16 cellular contexts compared by ENCODE assay signal in the genomic region with DNA sequence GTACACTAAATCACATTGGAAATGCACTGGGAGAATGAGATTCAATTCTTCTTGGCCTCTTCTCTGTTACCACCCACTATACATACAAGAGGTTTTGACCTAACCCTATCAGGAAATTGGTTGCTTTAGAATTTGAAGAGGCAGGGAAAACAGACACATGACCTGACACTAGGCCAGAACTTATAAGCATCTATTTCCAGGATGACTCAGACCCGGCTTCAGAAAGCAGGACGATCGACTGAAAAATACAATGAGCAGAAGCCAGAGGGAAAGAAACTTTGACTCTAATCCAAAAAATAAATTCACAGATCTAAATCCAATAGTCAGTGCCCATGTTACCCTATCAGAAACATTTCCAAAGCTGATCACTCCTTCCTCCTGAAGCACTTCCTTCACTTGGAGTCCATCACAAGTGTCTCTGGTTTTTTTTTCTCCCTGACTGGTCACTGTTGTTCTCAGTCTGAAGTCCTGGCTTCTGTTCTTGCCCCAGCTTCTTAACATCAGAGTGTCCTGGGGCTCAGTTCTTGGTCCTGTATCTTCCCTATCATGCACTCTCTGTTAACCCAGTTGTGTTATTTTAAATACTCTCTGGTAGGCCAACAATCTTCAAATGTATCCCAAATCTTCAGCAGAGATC.
A peak's percentile ranks its signal among the peaks of the same experiment; 100 is the strongest.
DNase-seq lines count a peak whose midpoint lies in the region; ATAC-seq and TF ChIP-seq lines count a peak whose summit lies in the region.
"Had no signal": no experiment of that assay in that cellular context is flagged by ENCODE, and none has a peak within 500 bp of the region (broad histone marks: within the 10 kb centered on the region; RNA-seq: fewer than 3 reads in every experiment).

No MANE protein-coding gene starts in this region.

- DNase-seq in Caco-2 (no peak), LHCN-M2 (ENCODE audit: low read depth) (peak; percentile 74), dermis microvascular lymphatic vessel endothelial cell (ENCODE audit: low read depth in 2 of 2) (peak; percentile 44 to 80), lung microvascular endothelial cell (ENCODE audit: low read depth in 2 of 2) (peak; percentile 69 to 71), omental fat pad (ENCODE audit: low spot score) (no peak)
- no peak for DNase-seq in effector CD8-positive, alpha-beta T cell (lab: John Stamatoyannopoulos, UW)
- no peak for DNase-seq in activated CD8-positive, alpha-beta memory T cell treated with anti-CD3 and anti-CD28 coated beads for 24 hours
- DNase-seq: adrenal gland; NK-92 treated with Interleukin-12 subunit alpha and Interleukin-12 subunit beta, amount 100 ng/mL, for 24 hours; nucleus accumbens; stimulated activated naive CD4-positive, alpha-beta T cell; T1000 had no signal

- H3K36me3 Mint-ChIP-seq in Caco-2 (ENCODE audit: insufficient read depth, unreplicated experiment): peaks cover 7% of the 10 kb centered on the region
- H3K36me3 Mint-ChIP-seq: mesothelial cell of epicardium had no signal

- no peaks in the 10 kb centered on the region for H3K27me3 ChIP-seq in Caco-2 (replicated peaks; ENCODE audit: control insufficient read depth, insufficient read depth, low read length)
- H3K27me3 ChIP-seq: adrenal gland had no signal

- POLR2A ChIA-PET in Caco-2 (lab: Charles Lee): no interaction called here

- peaks cover 10% of the 10 kb centered on the region for H3K9me3 ChIP-seq in Caco-2

- H3K9me3 Mint-ChIP-seq in Caco-2 (ENCODE audit: unreplicated experiment): peaks cover 32% of the 10 kb centered on the region
- H3K9me3 Mint-ChIP-seq: activated T-helper 1 cell treated with anti-CD3 and anti-CD28 coated beads, Interleukin-12 subunit alpha, Interleukin-12 subunit beta, Interleukin-2, Interleukin-4 antibody, amounts not matched to agents 30 ng/mL and 10 ng/mL and 1 ng/mL, durations not matched to agents 14 hours and 24 hours and 36 hours had no signal

- peaks cover 15% of the 10 kb centered on the region for H3K4me1 ChIP-seq in Caco-2
- H3K4me1 ChIP-seq: adrenal gland had no signal

- CTCF ChIA-PET in Caco-2 (lab: Charles Lee): no interaction called here

- intact Hi-C loops in Caco-2 (cut with micrococcal nuclease; ENCODE audit: unreplicated experiment): loop anchor here (10.0 kb wide), 1 partner anchor 274 kb away; no protein-coding TSS in a partner anchor

- peak overlapping the region; percentile 89 for H3K27ac Mint-ChIP-seq in Caco-2 (ENCODE audit: unreplicated experiment)
- H3K27ac Mint-ChIP-seq: activated T-helper 1 cell treated with anti-CD3 and anti-CD28 coated beads, Interleukin-12 subunit alpha, Interleukin-12 subunit beta, Interleukin-2, Interleukin-4 antibody, amounts not matched to agents 30 ng/mL and 10 ng/mL and 1 ng/mL, durations not matched to agents 14 hours and 24 hours and 36 hours; mesothelial cell of epicardium had no signal

- no peaks in the 10 kb centered on the region for H3K36me3 ChIP-seq in Caco-2 (ENCODE audit: control insufficient read depth, insufficient read depth, low read length)
- H3K36me3 ChIP-seq: adrenal gland had no signal

- no TSS peak for BruUV-seq in Caco-2 (replicated peaks; lab: Mats Ljungman, UMichigan)

- H3K4me3 ChIP-seq in Caco-2 (ENCODE audit: low read depth, low read length): no peak overlapping the region
- H3K4me3 ChIP-seq: adrenal gland, skin epidermis had no signal

- no peak overlapping the region for H3K4me3 Mint-ChIP-seq in Caco-2 (ENCODE audit: unreplicated experiment)
- H3K4me3 Mint-ChIP-seq: activated T-helper 1 cell treated with anti-CD3 and anti-CD28 coated beads, Interleukin-12 subunit alpha, Interleukin-12 subunit beta, Interleukin-2, Interleukin-4 antibody, amounts not matched to agents 30 ng/mL and 10 ng/mL and 1 ng/mL, durations not matched to agents 14 hours and 24 hours and 36 hours; mesothelial cell of epicardium had no signal

- no peak for TF ChIP-seq CTCF in Caco-2 (IDR thresholded peaks at IDR 0.05; ENCODE audit: insufficient read depth in 1 of 2, low read depth in 1 of 2, low read length in 1 of 2, severe bottlenecking in 1 of 2, unreplicated experiment in 1 of 2)
- no peak for TF ChIP-seq CTCF in omental fat pad (IDR thresholded peaks at IDR 0.05)

- no peaks in the 10 kb centered on the region for H3K27me3 Mint-ChIP-seq in Caco-2 (ENCODE audit: insufficient read depth, unreplicated experiment)

- H3K4me1 Mint-ChIP-seq in Caco-2 (ENCODE audit: low read depth, unreplicated experiment): peaks cover 16% of the 10 kb centered on the region
- H3K4me1 Mint-ChIP-seq: mesothelial cell of epicardium had no signal

- ATAC-seq in HG02938 (IDR thresholded peaks at IDR 0.05; ENCODE audit: unreplicated experiment) (no peak), omental fat pad (ENCODE audit: low FRiP score) (no peak)

Comparison
In these comparisons a context has a peak if more than half of its experiments do, and no peak if none do; other contexts are left out.
1. DNase-seq: peak in LHCN-M2 (single experiment), dermis microvascular lymphatic vessel endothelial cell (2 of 2) and lung microvascular endothelial cell (2 of 2); none in Caco-2 (0 of 2), effector CD8-positive, alpha-beta T cell (single experiment), activated CD8-positive, alpha-beta memory T cell treated with anti-CD3 and anti-CD28 coated beads for 24 hours (single experiment) and omental fat pad (single experiment).